In the genomic region with DNA sequence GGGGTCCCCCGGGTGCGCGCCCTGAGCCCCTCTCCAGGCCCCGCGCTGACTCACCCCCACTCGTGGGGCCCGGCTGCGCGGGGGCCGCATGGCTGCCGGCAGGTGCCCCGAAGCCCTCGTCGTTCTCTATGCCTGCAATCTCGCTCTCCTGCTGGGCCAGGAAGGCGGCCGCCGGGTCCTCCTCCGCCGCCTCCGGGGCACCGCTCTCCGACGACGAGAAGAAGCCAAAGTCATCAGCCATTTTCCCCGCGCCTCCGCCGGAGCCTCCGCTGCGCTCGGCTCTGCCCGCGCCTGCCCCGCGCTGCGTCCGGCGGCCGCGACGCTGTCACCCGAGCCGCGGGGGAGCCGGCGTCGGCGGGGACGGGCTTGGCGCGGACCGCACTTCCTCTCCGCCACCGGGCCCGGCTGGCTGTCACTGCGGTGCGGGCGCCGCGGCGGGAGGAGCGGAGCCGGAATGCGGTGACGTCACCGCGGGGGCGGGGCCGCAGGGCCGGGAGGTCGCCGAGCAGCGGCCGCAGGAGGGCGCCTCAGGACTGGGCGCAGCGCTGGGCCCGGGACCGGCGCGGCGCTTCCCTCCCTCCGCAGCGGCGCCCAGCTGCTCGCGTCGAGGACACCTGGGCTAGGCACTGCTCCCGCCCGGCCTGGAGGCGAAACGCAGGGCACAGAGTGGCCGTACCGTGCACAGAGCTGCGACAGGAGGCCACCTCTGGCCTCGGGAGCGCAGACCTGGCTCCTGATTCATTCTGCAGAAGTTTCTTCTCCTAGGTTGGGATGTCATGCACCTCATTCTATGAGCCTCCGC, we compare ENCODE assay signal across 1 cellular context.
TF ChIP-seq lines count a peak whose summit lies in the region.

A gene with protein sequence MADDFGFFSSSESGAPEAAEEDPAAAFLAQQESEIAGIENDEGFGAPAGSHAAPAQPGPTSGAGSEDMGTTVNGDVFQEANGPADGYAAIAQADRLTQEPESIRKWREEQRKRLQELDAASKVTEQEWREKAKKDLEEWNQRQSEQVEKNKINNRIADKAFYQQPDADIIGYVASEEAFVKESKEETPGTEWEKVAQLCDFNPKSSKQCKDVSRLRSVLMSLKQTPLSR (minus strand): TSS at position 417 of the 802 bp plus-strand sequence. CDS start 176 bp downstream, at position 241.

TF ChIP-seq in HepG2, 621 proteins besides CTCF, POLR2A, EP300 and RAD21 (continued from another document and continues in another):
- TF ChIP-seq, protein P1, sequence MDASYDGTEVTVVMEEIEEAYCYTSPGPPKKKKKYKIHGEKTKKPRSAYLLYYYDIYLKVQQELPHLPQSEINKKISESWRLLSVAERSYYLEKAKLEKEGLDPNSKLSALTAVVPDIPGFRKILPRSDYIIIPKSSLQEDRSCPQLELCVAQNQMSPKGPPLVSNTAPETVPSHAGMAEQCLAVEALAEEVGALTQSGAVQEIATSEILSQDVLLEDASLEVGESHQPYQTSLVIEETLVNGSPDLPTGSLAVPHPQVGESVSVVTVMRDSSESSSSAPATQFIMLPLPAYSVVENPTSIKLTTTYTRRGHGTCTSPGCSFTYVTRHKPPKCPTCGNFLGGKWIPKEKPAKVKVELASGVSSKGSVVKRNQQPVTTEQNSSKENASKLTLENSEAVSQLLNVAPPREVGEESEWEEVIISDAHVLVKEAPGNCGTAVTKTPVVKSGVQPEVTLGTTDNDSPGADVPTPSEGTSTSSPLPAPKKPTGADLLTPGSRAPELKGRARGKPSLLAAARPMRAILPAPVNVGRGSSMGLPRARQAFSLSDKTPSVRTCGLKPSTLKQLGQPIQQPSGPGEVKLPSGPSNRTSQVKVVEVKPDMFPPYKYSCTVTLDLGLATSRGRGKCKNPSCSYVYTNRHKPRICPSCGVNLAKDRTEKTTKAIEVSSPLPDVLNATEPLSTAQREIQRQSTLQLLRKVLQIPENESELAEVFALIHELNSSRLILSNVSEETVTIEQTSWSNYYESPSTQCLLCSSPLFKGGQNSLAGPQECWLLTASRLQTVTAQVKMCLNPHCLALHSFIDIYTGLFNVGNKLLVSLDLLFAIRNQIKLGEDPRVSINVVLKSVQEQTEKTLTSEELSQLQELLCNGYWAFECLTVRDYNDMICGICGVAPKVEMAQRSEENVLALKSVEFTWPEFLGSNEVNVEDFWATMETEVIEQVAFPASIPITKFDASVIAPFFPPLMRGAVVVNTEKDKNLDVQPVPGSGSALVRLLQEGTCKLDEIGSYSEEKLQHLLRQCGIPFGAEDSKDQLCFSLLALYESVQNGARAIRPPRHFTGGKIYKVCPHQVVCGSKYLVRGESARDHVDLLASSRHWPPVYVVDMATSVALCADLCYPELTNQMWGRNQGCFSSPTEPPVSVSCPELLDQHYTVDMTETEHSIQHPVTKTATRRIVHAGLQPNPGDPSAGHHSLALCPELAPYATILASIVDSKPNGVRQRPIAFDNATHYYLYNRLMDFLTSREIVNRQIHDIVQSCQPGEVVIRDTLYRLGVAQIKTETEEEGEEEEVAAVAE (CRISPR knock-in tag; IDR thresholded peaks at IDR 0.05; ENCODE audit: borderline replicate concordance) = no peak
- TF ChIP-seq ZNF263 (CRISPR knock-in tag; IDR thresholded peaks at IDR 0.05) = peak; percentile 70
- peak; percentile 79 for TF ChIP-seq ZNF776 (CRISPR knock-in tag; IDR thresholded peaks at IDR 0.05)
- TF ChIP-seq, protein P2, sequence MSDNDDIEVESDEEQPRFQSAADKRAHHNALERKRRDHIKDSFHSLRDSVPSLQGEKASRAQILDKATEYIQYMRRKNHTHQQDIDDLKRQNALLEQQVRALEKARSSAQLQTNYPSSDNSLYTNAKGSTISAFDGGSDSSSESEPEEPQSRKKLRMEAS (IDR thresholded peaks at IDR 0.05) = peak; percentile 86
- TF ChIP-seq, protein P3, sequence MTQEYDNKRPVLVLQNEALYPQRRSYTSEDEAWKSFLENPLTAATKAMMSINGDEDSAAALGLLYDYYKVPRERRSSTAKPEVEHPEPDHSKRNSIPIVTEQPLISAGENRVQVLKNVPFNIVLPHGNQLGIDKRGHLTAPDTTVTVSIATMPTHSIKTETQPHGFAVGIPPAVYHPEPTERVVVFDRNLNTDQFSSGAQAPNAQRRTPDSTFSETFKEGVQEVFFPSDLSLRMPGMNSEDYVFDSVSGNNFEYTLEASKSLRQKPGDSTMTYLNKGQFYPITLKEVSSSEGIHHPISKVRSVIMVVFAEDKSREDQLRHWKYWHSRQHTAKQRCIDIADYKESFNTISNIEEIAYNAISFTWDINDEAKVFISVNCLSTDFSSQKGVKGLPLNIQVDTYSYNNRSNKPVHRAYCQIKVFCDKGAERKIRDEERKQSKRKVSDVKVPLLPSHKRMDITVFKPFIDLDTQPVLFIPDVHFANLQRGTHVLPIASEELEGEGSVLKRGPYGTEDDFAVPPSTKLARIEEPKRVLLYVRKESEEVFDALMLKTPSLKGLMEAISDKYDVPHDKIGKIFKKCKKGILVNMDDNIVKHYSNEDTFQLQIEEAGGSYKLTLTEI (CRISPR knock-in tag; conservative IDR thresholded peaks at IDR 0.05) = no peak
- TF ChIP-seq MTF2 (CRISPR knock-in tag; IDR thresholded peaks at IDR 0.05; ENCODE audit: borderline replicate concordance) = 0 out of 2 replicates have a peak, but pooled peaks have one; percentile 67
- no peak for TF ChIP-seq TCF7L2 (IDR thresholded peaks at IDR 0.05; ENCODE audit: low read depth, low read length)
- TF ChIP-seq HOXA7 (CRISPR knock-in tag; IDR thresholded peaks at IDR 0.05) = no peak
- TF ChIP-seq ZFP82 (CRISPR knock-in tag; IDR thresholded peaks at IDR 0.05; ENCODE audit: borderline replicate concordance) = no peak; the same call in 1 of the 2 replicates
- no peak for TF ChIP-seq ARHGAP35 (CRISPR knock-in tag; IDR thresholded peaks at IDR 0.05; ENCODE audit: borderline replicate concordance)
- TF ChIP-seq, protein P4, sequence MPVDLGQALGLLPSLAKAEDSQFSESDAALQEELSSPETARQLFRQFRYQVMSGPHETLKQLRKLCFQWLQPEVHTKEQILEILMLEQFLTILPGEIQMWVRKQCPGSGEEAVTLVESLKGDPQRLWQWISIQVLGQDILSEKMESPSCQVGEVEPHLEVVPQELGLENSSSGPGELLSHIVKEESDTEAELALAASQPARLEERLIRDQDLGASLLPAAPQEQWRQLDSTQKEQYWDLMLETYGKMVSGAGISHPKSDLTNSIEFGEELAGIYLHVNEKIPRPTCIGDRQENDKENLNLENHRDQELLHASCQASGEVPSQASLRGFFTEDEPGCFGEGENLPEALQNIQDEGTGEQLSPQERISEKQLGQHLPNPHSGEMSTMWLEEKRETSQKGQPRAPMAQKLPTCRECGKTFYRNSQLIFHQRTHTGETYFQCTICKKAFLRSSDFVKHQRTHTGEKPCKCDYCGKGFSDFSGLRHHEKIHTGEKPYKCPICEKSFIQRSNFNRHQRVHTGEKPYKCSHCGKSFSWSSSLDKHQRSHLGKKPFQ (CRISPR knock-in tag; IDR thresholded peaks at IDR 0.05; ENCODE audit: insufficient replicate concordance) = peak; percentile 53
- TF ChIP-seq PHB2 (IDR thresholded peaks at IDR 0.05; ENCODE audit: partially characterized antibody) = no peak
- TF ChIP-seq ZNF30 (CRISPR knock-in tag; IDR thresholded peaks at IDR 0.05) = no peak
- no peak for TF ChIP-seq ZNF337 (CRISPR knock-in tag; IDR thresholded peaks at IDR 0.05; ENCODE audit: borderline replicate concordance, low read depth)
- TF ChIP-seq DNMT3B (CRISPR knock-in tag; conservative IDR thresholded peaks at IDR 0.05) = no peak
- TF ChIP-seq ONECUT2 (CRISPR knock-in tag; IDR thresholded peaks at IDR 0.05) = no peak
- TF ChIP-seq ZFX (CRISPR knock-in tag; IDR thresholded peaks at IDR 0.05; ENCODE audit: low read depth) = peak; percentile 72
- TF ChIP-seq PCBP2 (optimal IDR thresholded peaks at IDR 0.05; ENCODE audit: low read depth, low read length, poor library complexity, severe bottlenecking) = no peak
- no peak for TF ChIP-seq TCF12 (IDR thresholded peaks at IDR 0.05)
- TF ChIP-seq TCF12 (CRISPR knock-in tag; IDR thresholded peaks at IDR 0.05) = peak; percentile 62; the same call in 1 of the 2 replicates
- no peak for TF ChIP-seq MLLT10 (CRISPR knock-in tag; IDR thresholded peaks at IDR 0.05)
- TF ChIP-seq ZNF230 (CRISPR knock-in tag; IDR thresholded peaks at IDR 0.05) = no peak
- TF ChIP-seq NBN (conservative IDR thresholded peaks at IDR 0.05) = no peak
- no peak for TF ChIP-seq ZFYVE20 (CRISPR knock-in tag; IDR thresholded peaks at IDR 0.05; ENCODE audit: borderline replicate concordance, low read depth)
- no peak for TF ChIP-seq KLF9 (CRISPR knock-in tag; IDR thresholded peaks at IDR 0.05; ENCODE audit: low read depth)
- TF ChIP-seq ZBTB8A (CRISPR knock-in tag; IDR thresholded peaks at IDR 0.05; ENCODE audit: borderline replicate concordance, low read depth) = no peak
- peak; percentile 59; the same call in 1 of the 2 replicates for TF ChIP-seq MAZ (IDR thresholded peaks at IDR 0.05; ENCODE audit: borderline replicate concordance, low read depth, low read length)
- TF ChIP-seq MAZ (CRISPR knock-in tag; IDR thresholded peaks at IDR 0.05; ENCODE audit: low read depth) = peak; percentile 99
- TF ChIP-seq SOX5 (CRISPR knock-in tag; IDR thresholded peaks at IDR 0.05; ENCODE audit: borderline replicate concordance) = peak; percentile 34; the same call in 1 of the 2 replicates
- no peak for TF ChIP-seq FOXK2 (IDR thresholded peaks at IDR 0.05)
- TF ChIP-seq RBM22 (optimal IDR thresholded peaks at IDR 0.05; ENCODE audit: low read length) = no peak
- no peak for TF ChIP-seq NONO (IDR thresholded peaks at IDR 0.05)
- 0 out of 2 replicates have a peak, but pooled peaks have one; percentile 51 for TF ChIP-seq NONO (CRISPR knock-in tag; conservative IDR thresholded peaks at IDR 0.05)
- no peak for TF ChIP-seq ZNF383 (CRISPR knock-in tag; IDR thresholded peaks at IDR 0.05; ENCODE audit: borderline replicate concordance)
- TF ChIP-seq ATF1 (CRISPR knock-in tag; IDR thresholded peaks at IDR 0.05) = no peak
- no peak for TF ChIP-seq NCOA1 (CRISPR knock-in tag; IDR thresholded peaks at IDR 0.05)
- peak; percentile 17 for TF ChIP-seq HNRNPK (IDR thresholded peaks at IDR 0.05; ENCODE audit: low read depth, low read length, poor library complexity, severe bottlenecking)
- peak; percentile 91 for TF ChIP-seq FOXC1 (CRISPR knock-in tag; IDR thresholded peaks at IDR 0.05; ENCODE audit: borderline replicate concordance)
- no peak for TF ChIP-seq ZNF781 (CRISPR knock-in tag; IDR thresholded peaks at IDR 0.05; ENCODE audit: borderline replicate concordance, not compliant biosample characterization)
- TF ChIP-seq ZNF7 (CRISPR knock-in tag; IDR thresholded peaks at IDR 0.05) = no peak
- no peak for TF ChIP-seq NFE2L2 (IDR thresholded peaks at IDR 0.05; ENCODE audit: low read length)
- no peak for TF ChIP-seq PCBP1 (IDR thresholded peaks at IDR 0.05; ENCODE audit: borderline replicate concordance, low read depth, low read length)
- no peak for TF ChIP-seq ZNF282 (IDR thresholded peaks at IDR 0.05; ENCODE audit: partially characterized antibody)
- TF ChIP-seq, protein P5, sequence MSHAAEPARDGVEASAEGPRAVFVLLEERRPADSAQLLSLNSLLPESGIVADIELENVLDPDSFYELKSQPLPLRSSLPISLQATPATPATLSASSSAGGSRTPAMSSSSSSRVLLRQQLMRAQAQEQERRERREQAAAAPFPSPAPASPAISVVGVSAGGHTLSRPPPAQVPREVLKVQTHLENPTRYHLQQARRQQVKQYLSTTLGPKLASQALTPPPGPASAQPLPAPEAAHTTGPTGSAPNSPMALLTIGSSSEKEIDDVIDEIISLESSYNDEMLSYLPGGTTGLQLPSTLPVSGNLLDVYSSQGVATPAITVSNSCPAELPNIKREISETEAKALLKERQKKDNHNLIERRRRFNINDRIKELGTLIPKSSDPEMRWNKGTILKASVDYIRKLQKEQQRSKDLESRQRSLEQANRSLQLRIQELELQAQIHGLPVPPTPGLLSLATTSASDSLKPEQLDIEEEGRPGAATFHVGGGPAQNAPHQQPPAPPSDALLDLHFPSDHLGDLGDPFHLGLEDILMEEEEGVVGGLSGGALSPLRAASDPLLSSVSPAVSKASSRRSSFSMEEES (CRISPR knock-in tag; IDR thresholded peaks at IDR 0.05) = peak; percentile 35; the same call in 1 of the 2 replicates
- peak; percentile 18; the same call in 1 of the 2 replicates for TF ChIP-seq GABPA (IDR thresholded peaks at IDR 0.05; ENCODE audit: low read depth, low read length)
- no peak for TF ChIP-seq GABPA (CRISPR knock-in tag; IDR thresholded peaks at IDR 0.05; ENCODE audit: low read depth)
- TF ChIP-seq, protein P6, sequence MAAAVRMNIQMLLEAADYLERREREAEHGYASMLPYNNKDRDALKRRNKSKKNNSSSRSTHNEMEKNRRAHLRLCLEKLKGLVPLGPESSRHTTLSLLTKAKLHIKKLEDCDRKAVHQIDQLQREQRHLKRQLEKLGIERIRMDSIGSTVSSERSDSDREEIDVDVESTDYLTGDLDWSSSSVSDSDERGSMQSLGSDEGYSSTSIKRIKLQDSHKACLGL (CRISPR knock-in tag; IDR thresholded peaks at IDR 0.05) = no peak
- TF ChIP-seq CBX1 (IDR thresholded peaks at IDR 0.05; ENCODE audit: low read depth) = no peak
- TF ChIP-seq, protein P7, sequence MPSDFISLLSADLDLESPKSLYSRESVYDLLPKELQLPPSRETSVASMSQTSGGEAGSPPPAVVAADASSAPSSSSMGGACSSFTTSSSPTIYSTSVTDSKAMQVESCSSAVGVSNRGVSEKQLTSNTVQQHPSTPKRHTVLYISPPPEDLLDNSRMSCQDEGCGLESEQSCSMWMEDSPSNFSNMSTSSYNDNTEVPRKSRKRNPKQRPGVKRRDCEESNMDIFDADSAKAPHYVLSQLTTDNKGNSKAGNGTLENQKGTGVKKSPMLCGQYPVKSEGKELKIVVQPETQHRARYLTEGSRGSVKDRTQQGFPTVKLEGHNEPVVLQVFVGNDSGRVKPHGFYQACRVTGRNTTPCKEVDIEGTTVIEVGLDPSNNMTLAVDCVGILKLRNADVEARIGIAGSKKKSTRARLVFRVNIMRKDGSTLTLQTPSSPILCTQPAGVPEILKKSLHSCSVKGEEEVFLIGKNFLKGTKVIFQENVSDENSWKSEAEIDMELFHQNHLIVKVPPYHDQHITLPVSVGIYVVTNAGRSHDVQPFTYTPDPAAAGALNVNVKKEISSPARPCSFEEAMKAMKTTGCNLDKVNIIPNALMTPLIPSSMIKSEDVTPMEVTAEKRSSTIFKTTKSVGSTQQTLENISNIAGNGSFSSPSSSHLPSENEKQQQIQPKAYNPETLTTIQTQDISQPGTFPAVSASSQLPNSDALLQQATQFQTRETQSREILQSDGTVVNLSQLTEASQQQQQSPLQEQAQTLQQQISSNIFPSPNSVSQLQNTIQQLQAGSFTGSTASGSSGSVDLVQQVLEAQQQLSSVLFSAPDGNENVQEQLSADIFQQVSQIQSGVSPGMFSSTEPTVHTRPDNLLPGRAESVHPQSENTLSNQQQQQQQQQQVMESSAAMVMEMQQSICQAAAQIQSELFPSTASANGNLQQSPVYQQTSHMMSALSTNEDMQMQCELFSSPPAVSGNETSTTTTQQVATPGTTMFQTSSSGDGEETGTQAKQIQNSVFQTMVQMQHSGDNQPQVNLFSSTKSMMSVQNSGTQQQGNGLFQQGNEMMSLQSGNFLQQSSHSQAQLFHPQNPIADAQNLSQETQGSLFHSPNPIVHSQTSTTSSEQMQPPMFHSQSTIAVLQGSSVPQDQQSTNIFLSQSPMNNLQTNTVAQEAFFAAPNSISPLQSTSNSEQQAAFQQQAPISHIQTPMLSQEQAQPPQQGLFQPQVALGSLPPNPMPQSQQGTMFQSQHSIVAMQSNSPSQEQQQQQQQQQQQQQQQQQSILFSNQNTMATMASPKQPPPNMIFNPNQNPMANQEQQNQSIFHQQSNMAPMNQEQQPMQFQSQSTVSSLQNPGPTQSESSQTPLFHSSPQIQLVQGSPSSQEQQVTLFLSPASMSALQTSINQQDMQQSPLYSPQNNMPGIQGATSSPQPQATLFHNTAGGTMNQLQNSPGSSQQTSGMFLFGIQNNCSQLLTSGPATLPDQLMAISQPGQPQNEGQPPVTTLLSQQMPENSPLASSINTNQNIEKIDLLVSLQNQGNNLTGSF (CRISPR knock-in tag; IDR thresholded peaks at IDR 0.05) = no peak
- TF ChIP-seq NFIC (IDR thresholded peaks at IDR 0.05; ENCODE audit: low read length) = no peak
